8 cellular contexts compared by ENCODE assay signal in the genomic region with DNA sequence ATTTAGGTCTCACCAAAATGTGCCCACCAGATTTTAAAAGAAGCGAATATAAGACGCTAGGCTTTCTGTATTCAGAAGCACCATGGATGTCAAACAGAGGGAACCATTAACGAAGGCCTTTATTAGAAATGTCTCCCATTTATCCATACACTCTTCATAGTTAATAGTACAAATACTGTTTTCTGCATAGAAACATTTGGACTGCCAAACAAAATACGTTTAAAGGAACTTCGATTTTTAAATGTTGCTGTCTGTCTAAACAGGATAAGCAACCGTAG. TPM values are rescaled to one million over a fixed set of nuclear protein-coding genes. Genes with fewer than 3 reads are reported as not detected.
DNase-seq lines count a peak whose midpoint lies in the region; ATAC-seq, FAIRE-seq and TF ChIP-seq lines count a peak whose summit lies in the region.

No MANE protein-coding gene starts in this region.

- H3K27ac ChIP-seq in PC-3 (ENCODE audit: low read length) (peak overlapping the region; percentile 81), epithelial cell of prostate (peak overlapping the region; percentile 87), parathyroid adenoma (peak overlapping the region; percentile 90)

- H2AFZ ChIP-seq in PC-3 (ENCODE audit: low read length) (peak overlapping the region; percentile 46), parathyroid adenoma (peak overlapping the region; percentile 88)

- ATAC-seq in PC-3 = no peak

- H3F3A ChIP-seq in PC-3 (ENCODE audit: low read length, unreplicated experiment) = peaks cover 6% of the 10 kb centered on the region

- H3K27me3 ChIP-seq in PC-3 (ENCODE audit: low read length) (no peaks in the 10 kb centered on the region), parathyroid adenoma (ENCODE audit: control insufficient read depth, insufficient read depth, low read length) (no peaks in the 10 kb centered on the region)

- no peaks in the 10 kb centered on the region for H3K79me2 ChIP-seq in PC-3 (ENCODE audit: low read length)
- no peaks in the 10 kb centered on the region for H3K79me2 ChIP-seq in parathyroid adenoma

- BruUV-seq in PC-3 (replicated peaks; lab: Mats Ljungman, UMichigan) = no TSS peak

- no peak for TF ChIP-seq CTCF in GM12865 (IDR thresholded peaks at IDR 0.05; ENCODE audit: insufficient read depth, low read depth, low read length, missing control alignments)
- no peak for TF ChIP-seq CTCF in PC-3 (conservative IDR thresholded peaks at IDR 0.05; ENCODE audit: low read depth, low read length)
- TF ChIP-seq CTCF in parathyroid adenoma (IDR thresholded peaks at IDR 0.05) = no peak

- DNase-seq in GM12865 (ENCODE audit: low read depth) (no peak), PC-3 (no peak), epithelial cell of prostate (ENCODE audit: low read depth, low spot score) (no peak), GM19239 (ENCODE audit: insufficient read length, low spot score) (no peak), hippocampal formation (lab: John Stamatoyannopoulos, UW) (no peak), UCSD-AML1 (lab: John Stamatoyannopoulos, UW; ENCODE audit: unreplicated experiment) (no peak)
- DNase-seq in stimulated activated naive CD4-positive, alpha-beta T cell treated with Interleukin-2 at 50 U/mL for 16 hours (lab: John Stamatoyannopoulos, UW) = no peak

- intact Hi-C loops in PC-3 (cut with micrococcal nuclease) = no loop called here

- FAIRE-seq in GM19239 (lab: Jason Lieb, UNC) = no peak

- H3K4me1 ChIP-seq in PC-3 (ENCODE audit: insufficient read depth, low read length) (peaks cover 10% of the 10 kb centered on the region), parathyroid adenoma (peaks cover 6% of the 10 kb centered on the region)

- peak overlapping the region; percentile 71 for H3K4me3 ChIP-seq in GM12865 (ENCODE audit: low read depth, low read length)
- peak overlapping the region; percentile 78 for H3K4me3 ChIP-seq in PC-3 (ENCODE audit: low read length)
- peak overlapping the region; percentile 95 for H3K4me3 ChIP-seq in parathyroid adenoma (ENCODE audit: low read depth, low read length)

- POLR2A ChIA-PET in PC-3 (lab: Charles Lee; ENCODE audit: unreplicated experiment) = interaction anchor here (0.7 kb wide), 1 partner anchor 32 kb away, joined by 4 read pairs; no protein-coding TSS in a partner anchor

- CTCF ChIA-PET in PC-3 (lab: Charles Lee) = no interaction called here

- no peaks in the 10 kb centered on the region for H4K20me1 ChIP-seq in PC-3 (ENCODE audit: low read length)

- H3K4me2 ChIP-seq in PC-3 (ENCODE audit: low read length) (peak overlapping the region; percentile 87), parathyroid adenoma (ENCODE audit: low read length) (peak overlapping the region; percentile 92)

- no peaks in the 10 kb centered on the region for H3K9me3 ChIP-seq in PC-3 (ENCODE audit: low read length)
- no peaks in the 10 kb centered on the region for H3K9me3 ChIP-seq in parathyroid adenoma (ENCODE audit: control insufficient read depth, low read length)

- no peaks in the 10 kb centered on the region for H3K9me2 ChIP-seq in PC-3 (replicated peaks; ENCODE audit: low read length)

- H3K36me3 ChIP-seq in PC-3 (ENCODE audit: low read depth, low read length) = no peaks in the 10 kb centered on the region
- H3K36me3 ChIP-seq in parathyroid adenoma (ENCODE audit: control insufficient read depth, insufficient read depth, low read length) = no peaks in the 10 kb centered on the region

- H3K9ac ChIP-seq in PC-3 (ENCODE audit: low read length) = peak overlapping the region; percentile 84
- no peak overlapping the region for H3K9ac ChIP-seq in parathyroid adenoma

RNA-seq across cellular contexts. Expression of gene HFE, which starts 32.6 kb away (rescaled TPM):
- total RNA-seq in PC-3 (2014; rRNA removed) = not detected in 2 replicates
